In the genomic region with DNA sequence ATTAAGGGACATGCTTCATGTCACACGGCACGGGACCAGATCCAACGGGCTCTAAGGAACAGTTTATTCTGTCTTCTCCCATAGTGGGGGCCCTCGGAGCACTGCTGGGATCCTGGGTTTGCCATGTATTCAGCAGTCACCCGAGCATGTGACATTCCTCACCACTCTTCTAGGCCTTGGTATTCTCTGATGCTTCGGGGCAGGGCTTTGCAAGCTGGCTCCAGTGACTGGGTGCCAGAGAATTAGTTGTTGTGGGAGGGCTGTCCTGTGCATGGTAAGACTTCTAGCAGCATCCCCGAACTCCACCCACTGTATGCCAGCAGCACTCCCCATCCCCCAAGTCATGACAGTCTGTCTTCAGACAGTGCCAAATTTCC, we compare ENCODE assay signal across 9 cellular contexts. TPM values are rescaled to one million over a fixed set of nuclear protein-coding genes. Genes with fewer than 3 reads are reported as not detected.
DNase-seq lines count a peak whose midpoint lies in the region; ATAC-seq and TF ChIP-seq lines count a peak whose summit lies in the region.
"Had no signal": no experiment of that assay in that cellular context is flagged by ENCODE, and none has a peak within 500 bp of the region (broad histone marks: within the 10 kb centered on the region; RNA-seq: fewer than 3 reads in every experiment).

No MANE protein-coding gene starts in this region.

- no peak overlapping the region for H3K9ac ChIP-seq in SK-N-MC (ENCODE audit: insufficient read length)

- H3K4me1 ChIP-seq in foreskin keratinocyte (peaks cover 15% of the 10 kb centered on the region), sigmoid colon (peaks cover 0 to 23% (median 16%) of the 10 kb centered on the region in 4 donors), Caco-2 (no peaks in the 10 kb centered on the region), Peyer's patch (no peaks in the 10 kb centered on the region)

- TF ChIP-seq CTCF in foreskin keratinocyte (conservative IDR thresholded peaks at IDR 0.05) (no peak), sigmoid colon (IDR thresholded peaks at IDR 0.05) (no peak), Caco-2 (IDR thresholded peaks at IDR 0.05; ENCODE audit: insufficient read depth in 1 of 2, low read depth in 1 of 2, low read length in 1 of 2, severe bottlenecking in 1 of 2, unreplicated experiment in 1 of 2) (no peak), Peyer's patch (IDR thresholded peaks at IDR 0.05) (no peak)

- peak; percentile 74 for ATAC-seq in foreskin keratinocyte

- 69 to 78% methylated on average over 7 of the region's 7 CpGs for WGBS in sigmoid colon, 2 donors

- POLR2A ChIA-PET in Caco-2 (lab: Charles Lee) = no interaction called here

- peak overlapping the region; percentile 40 for H3K4me3 ChIP-seq in SK-N-MC
- H3K4me3 ChIP-seq in sigmoid colon = no peak overlapping the region
- H3K4me3 ChIP-seq in Caco-2 (ENCODE audit: low read depth, low read length) = no peak overlapping the region
- H3K4me3 ChIP-seq in Peyer's patch = no peak overlapping the region

- H3K9me3 Mint-ChIP-seq in Caco-2 (ENCODE audit: unreplicated experiment) = no peaks in the 10 kb centered on the region

- DNase-seq in EL (peak; percentile 90), SK-N-MC (ENCODE audit: low read depth, low spot score) (no peak), foreskin keratinocyte (peak; percentile 49 to 76), sigmoid colon (no peak), cerebellar nuclear complex (lab: John Stamatoyannopoulos, UW) (no peak), GOT3 (lab: John Stamatoyannopoulos, UW) (no peak), Caco-2 (no peak), Peyer's patch (no peak)
- DNase-seq: NCI-H510A treated with DMSO at 0.1 percent for 48 hours had no signal

- no peaks in the 10 kb centered on the region for H3K36me3 Mint-ChIP-seq in Caco-2 (ENCODE audit: insufficient read depth, unreplicated experiment)

- TF ChIP-seq EP300 in sigmoid colon (IDR thresholded peaks at IDR 0.05) = no peak

- no peaks in the 10 kb centered on the region for H3K9me3 ChIP-seq in SK-N-MC (ENCODE audit: low read depth, low read length)
- H3K9me3 ChIP-seq in sigmoid colon = peaks cover 0 to 2% (median 0%) of the 10 kb centered on the region in 4 donors
- H3K9me3 ChIP-seq in Caco-2 = no peaks in the 10 kb centered on the region
- no peaks in the 10 kb centered on the region for H3K9me3 ChIP-seq in Peyer's patch

- TF ChIP-seq POLR2A in sigmoid colon (IDR thresholded peaks at IDR 0.05) (no peak), Peyer's patch (IDR thresholded peaks at IDR 0.05) (no peak)

- H3K4me1 Mint-ChIP-seq in Caco-2 (ENCODE audit: low read depth, unreplicated experiment) = no peaks in the 10 kb centered on the region

- no peak overlapping the region for H3K27ac Mint-ChIP-seq in Caco-2 (ENCODE audit: unreplicated experiment)

- H3K27me3 ChIP-seq in foreskin keratinocyte (peaks cover 8% of the 10 kb centered on the region), sigmoid colon (no peaks in the 10 kb centered on the region), Caco-2 (replicated peaks; ENCODE audit: control insufficient read depth, insufficient read depth, low read length) (no peaks in the 10 kb centered on the region), Peyer's patch (no peaks in the 10 kb centered on the region)

- no peak overlapping the region for H3K4me3 Mint-ChIP-seq in Caco-2 (ENCODE audit: unreplicated experiment)

- intact Hi-C loops in sigmoid colon (cut with DNase I) (loop anchor here (10.0 kb wide), 1 partner anchor 406 kb away; a partner anchor contains a TSS), Caco-2 (cut with micrococcal nuclease; ENCODE audit: unreplicated experiment) (no loop called here)

- no TSS peak for BruUV-seq in Caco-2 (replicated peaks; lab: Mats Ljungman, UMichigan)

- H3K27me3 Mint-ChIP-seq in Caco-2 (ENCODE audit: insufficient read depth, unreplicated experiment) = no peaks in the 10 kb centered on the region

- peak overlapping the region; percentile 19; the same call in 1 of the 2 replicates for H3K27ac ChIP-seq in SK-N-MC
- H3K27ac ChIP-seq in foreskin keratinocyte = no peak overlapping the region
- H3K27ac ChIP-seq in sigmoid colon = peak overlapping the region; percentile 49 to 83 (median 65)
- H3K27ac ChIP-seq in Peyer's patch = peak overlapping the region in 1 of 4 donors; percentile 25

- H3K36me3 ChIP-seq in SK-N-MC (ENCODE audit: insufficient read depth, low read length) (no peaks in the 10 kb centered on the region), sigmoid colon (no peaks in the 10 kb centered on the region), Caco-2 (ENCODE audit: control insufficient read depth, insufficient read depth, low read length) (no peaks in the 10 kb centered on the region), Peyer's patch (no peaks in the 10 kb centered on the region)

- CTCF ChIA-PET in Caco-2 (lab: Charles Lee) = no interaction called here

RNA-seq across cellular contexts. Expression of a gene that starts 5.4 kb away (rescaled TPM):
- not detected in 2 replicates for total RNA-seq in foreskin keratinocyte
- not detected in 2 replicates for polyA plus RNA-seq in foreskin keratinocyte
- total RNA-seq in sigmoid colon = 10 to 100 TPM in 3 of 4 donors, 1 to 10 TPM in 1; 5.0 to 48.7 (median 18.5) TPM
- 10 to 100 TPM in 1 of 3 donors, 1 to 10 TPM in 2; 1.0 to 21.0 (median 2.8) TPM for polyA plus RNA-seq in sigmoid colon
- not detected in 2 replicates for total RNA-seq in Caco-2 (2022)
- 10 to 100 TPM in 2 of 4 donors, 1 to 10 TPM in 2; 5.8 to 32.2 (median 11.2) TPM for total RNA-seq in Peyer's patch

RNA-seq across cellular contexts. Expression of a gene that starts 25.1 kb away (rescaled TPM):
- total RNA-seq in foreskin keratinocyte = not detected in 2 replicates
- 0.01 TPM in 1 of 2 replicates, not detected in the other for polyA plus RNA-seq in foreskin keratinocyte
- total RNA-seq in sigmoid colon = 1 to 10 TPM in 2 of 4 donors, under 1 TPM in 2; 0.55 to 2.1 (median 1.0) TPM
- polyA plus RNA-seq in sigmoid colon = under 1 TPM in 2 of 3 donors, not detected in 1; 0.28 to 0.60 TPM
- 2.9 and 3.4 TPM in 2 replicates for total RNA-seq in Caco-2 (2022)
- total RNA-seq in Peyer's patch = under 1 TPM in 1 of 4 donors, not detected in 3; 0.54 TPM

Comparison
In these comparisons a context has a peak if more than half of its experiments do, and no peak if none do; other contexts are left out.
1. DNase-seq: peak in EL (single experiment) and foreskin keratinocyte (2 of 2); none in SK-N-MC (single experiment), sigmoid colon (single experiment), cerebellar nuclear complex (0 of 2), GOT3 (single experiment), Caco-2 (0 of 2) and Peyer's patch (0 of 3).